Comparison of ENCODE assay signal across 17 cellular contexts in genomic region chrX:116749943-116750342, GRCh38.
DNase-seq lines count a peak whose midpoint lies in the region; TF ChIP-seq lines count a peak whose summit lies in the region.
"Had no signal": no experiment of that assay in that cellular context is flagged by ENCODE, and none has a peak within 500 bp of the region (broad histone marks: within the 10 kb centered on the region; RNA-seq: fewer than 3 reads in every experiment).

No MANE protein-coding gene starts in this region.

- no peaks in the 10 kb centered on the region for H3K36me3 Mint-ChIP-seq in HFFc6 (ENCODE audit: low read depth)
- H3K36me3 Mint-ChIP-seq in immature natural killer cell, result no peaks in the 10 kb centered on the region
- H3K36me3 Mint-ChIP-seq: activated naive CD8-positive, alpha-beta T cell; naive B cell; stimulated activated effector memory CD8-positive, alpha-beta T cell treated with anti-CD3 and anti-CD28 coated beads, Interleukin-12 subunit alpha, Interleukin-12 subunit beta, amount 100 ng/mL, for 72 hours had no signal

- DNase-seq in AG09309 (ENCODE audit: low read depth) (peak; percentile 10), HFFc6 (peak; percentile 0), NCI-H510A (lab: John Stamatoyannopoulos, UW) (peak; percentile 69), ecto neural progenitor cell (ENCODE audit: low spot score) (peak; percentile 50), immature natural killer cell (no peak), 8988T (no peak), medulla oblongata (ENCODE audit: extremely low spot score) (no peak), NCI-H1048 (lab: John Stamatoyannopoulos, UW) (no peak)
- DNase-seq: activated CD4-positive, alpha-beta T cell treated with anti-CD3 and anti-CD28 coated beads, Interleukin-2, amount 10 ng/mL, durations not matched to agents 24 days and 14 days; activated T-cell treated with anti-CD3 and anti-CD28 coated beads for 4 hours; effector CD8-positive, alpha-beta T cell; naive B cell; small intestine; transverse colon had no signal

- TF ChIP-seq CTCF in AG09309 (IDR thresholded peaks at IDR 0.05; ENCODE audit: control insufficient read depth, insufficient read depth, low read depth, low read length, missing control alignments) (no peak), HFFc6 (IDR thresholded peaks at IDR 0.05) (peak; percentile 7; the same call in 1 of the 2 replicates)

- H3K4me3 Mint-ChIP-seq in HFFc6 (peak overlapping the region; percentile 13; the same call in 1 of the 2 replicates), immature natural killer cell (no peak overlapping the region)
- H3K4me3 Mint-ChIP-seq: activated CD4-positive, alpha-beta T cell treated with anti-CD3 and anti-CD28 coated beads, Interleukin-2, amount 10 ng/mL, durations not matched to agents 24 days and 14 days; activated naive CD8-positive, alpha-beta T cell; naive B cell; stimulated activated effector memory CD8-positive, alpha-beta T cell treated with anti-CD3 and anti-CD28 coated beads, Interleukin-12 subunit alpha, Interleukin-12 subunit beta, amount 100 ng/mL, for 72 hours had no signal

- H3K4me3 ChIP-seq in AG09309 (ENCODE audit: control insufficient read depth, low read depth, low read length), result no peak overlapping the region
- H3K4me3 ChIP-seq: SJSA1, transverse colon had no signal

- H3K9me3 Mint-ChIP-seq in HFFc6 (no peaks in the 10 kb centered on the region), immature natural killer cell (peaks cover 0 to 21% (median 0%) of the 10 kb centered on the region in 6 donors)
- H3K9me3 Mint-ChIP-seq: activated CD4-positive, alpha-beta T cell treated with anti-CD3 and anti-CD28 coated beads, Interleukin-2, amount 10 ng/mL, durations not matched to agents 24 days and 14 days had no signal

- H3K4me1 Mint-ChIP-seq in HFFc6 (ENCODE audit: low read depth), result peaks cover 11% of the 10 kb centered on the region; the same call in 1 of the 2 replicates
- H3K4me1 Mint-ChIP-seq in immature natural killer cell, result no peaks in the 10 kb centered on the region
- H3K4me1 Mint-ChIP-seq: activated CD4-positive, alpha-beta T cell treated with anti-CD3 and anti-CD28 coated beads, Interleukin-2, amount 10 ng/mL, durations not matched to agents 24 days and 14 days; naive B cell; stimulated activated effector memory CD8-positive, alpha-beta T cell treated with anti-CD3 and anti-CD28 coated beads, Interleukin-12 subunit alpha, Interleukin-12 subunit beta, amount 100 ng/mL, for 72 hours had no signal

- H3K27me3 Mint-ChIP-seq in HFFc6 (ENCODE audit: insufficient read depth) (peaks cover 2% of the 10 kb centered on the region; the same call in 1 of the 2 replicates), immature natural killer cell (ENCODE audit: low read depth in 3 of 3) (peaks cover 0 to 6% (median 0%) of the 10 kb centered on the region in 3 donors)
- H3K27me3 Mint-ChIP-seq: activated CD4-positive, alpha-beta T cell treated with anti-CD3 and anti-CD28 coated beads, Interleukin-2, amount 10 ng/mL, durations not matched to agents 24 days and 14 days; activated naive CD8-positive, alpha-beta T cell; naive B cell had no signal

- H3K27ac Mint-ChIP-seq in HFFc6, result no peak overlapping the region
- H3K27ac Mint-ChIP-seq in immature natural killer cell, result no peak overlapping the region
- H3K27ac Mint-ChIP-seq: activated CD4-positive, alpha-beta T cell treated with anti-CD3 and anti-CD28 coated beads, Interleukin-2, amount 10 ng/mL, durations not matched to agents 24 days and 14 days; activated naive CD8-positive, alpha-beta T cell; naive B cell; stimulated activated effector memory CD8-positive, alpha-beta T cell treated with anti-CD3 and anti-CD28 coated beads, Interleukin-12 subunit alpha, Interleukin-12 subunit beta, amount 100 ng/mL, for 72 hours had no signal

Comparison
In these comparisons a context has a peak if more than half of its experiments do, and no peak if none do; other contexts are left out.
1. DNase-seq: peak in AG09309 (single experiment), HFFc6 (single experiment), NCI-H510A (single experiment) and ecto neural progenitor cell (single experiment); none in immature natural killer cell (0 of 3), 8988T (single experiment), medulla oblongata (single experiment) and NCI-H1048 (single experiment).